Comparison of ENCODE assay signal across 8 cellular contexts in the genomic region with DNA sequence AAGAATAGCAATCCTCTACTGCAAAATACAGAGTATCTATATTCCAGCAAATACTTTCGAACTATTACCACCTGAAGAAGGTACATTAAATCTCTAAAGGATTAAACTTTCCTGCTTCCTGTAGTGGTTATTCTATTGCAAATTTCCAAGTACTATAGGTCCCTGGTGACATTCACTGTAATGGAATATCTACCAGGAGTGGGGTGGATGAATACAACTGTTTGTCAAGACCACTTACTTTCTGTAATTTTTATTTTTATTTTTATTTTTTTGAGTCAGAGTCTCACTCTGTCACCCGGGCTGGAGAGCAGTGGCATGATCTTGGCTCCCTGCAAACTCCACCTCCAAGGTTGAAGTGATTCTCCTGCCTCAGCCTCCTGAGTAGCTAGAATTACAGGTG.
"Had no signal": no experiment of that assay in that cellular context is flagged by ENCODE, and none has a peak within 500 bp of the region (broad histone marks: within the 10 kb centered on the region; RNA-seq: fewer than 3 reads in every experiment).

No MANE protein-coding gene starts in this region.

- ATAC-seq: GM12878 had no signal

- DNase-seq: GDM1, GF-D8 had no signal

- H3K4me3 ChIP-seq: GM12878 had no signal

- FAIRE-seq: G401.6, GM12878, GM12891, GM12892, GM18507, GM19239 had no signal
